In genomic region chr13:20943519-20944012, GRCh38 we compare ENCODE assay signal across 8 cellular contexts. TPM values are rescaled to one million over a fixed set of nuclear protein-coding genes. Genes with fewer than 3 reads are reported as not detected.
DNase-seq lines count a peak whose midpoint lies in the region; ATAC-seq, FAIRE-seq and TF ChIP-seq lines count a peak whose summit lies in the region.

No MANE protein-coding gene starts in this region.

- peaks cover 27 to 42% (median 35%) of the 10 kb centered on the region in 3 donors for H3K27me3 Mint-ChIP-seq in naive B cell

- peaks cover 0 to 4% of the 10 kb centered on the region in 2 donors for H3K36me3 Mint-ChIP-seq in naive B cell

- no peaks in the 10 kb centered on the region for H3K27me3 ChIP-seq in PC-9 (ENCODE audit: insufficient read depth, low read depth)
- peaks cover 0 to 6% (median 0%) of the 10 kb centered on the region in 4 donors for H3K27me3 ChIP-seq in esophagus squamous epithelium

- H3K36me3 ChIP-seq in PC-9 (ENCODE audit: low read depth) (no peaks in the 10 kb centered on the region), esophagus squamous epithelium (no peaks in the 10 kb centered on the region)

- intact Hi-C loops in PC-9 (cut with micrococcal nuclease; ENCODE audit: unreplicated experiment): loop anchor here (1.0 to 5.0 kb wide), 4 partner anchors 189 to 535 kb away; no protein-coding TSS in a partner anchor
- intact Hi-C loops in esophagus squamous epithelium (cut with DNase I): loop anchor here (5.0 to 10.0 kb wide), 4 partner anchors 121 to 531 kb away; partner anchors contain the start of genes LATS2, MRPL57 and SKA3

- no peaks in the 10 kb centered on the region for H3K9me2 ChIP-seq in PC-9 (ENCODE audit: insufficient read depth)

- FAIRE-seq in HTR-8/SVneo (lab: Jason Lieb, UNC): peak; percentile 26

- CTCF ChIA-PET in PC-9 (lab: Charles Lee): interaction anchor here (1.1 kb wide), 1 partner anchor 236 kb away, joined by 4 read pairs; no protein-coding TSS in a partner anchor

- BruUV-seq in PC-9 (replicated peaks; lab: Mats Ljungman, UMichigan): no TSS peak

- peak overlapping the region; percentile 57 for H2AFZ ChIP-seq in PC-9

- H3K27ac Mint-ChIP-seq in naive B cell: peak overlapping the region in 1 of 6 donors; percentile 94

- no peak overlapping the region for H3K4me3 ChIP-seq in PC-9
- peak overlapping the region in 1 of 4 donors; percentile 26 for H3K4me3 ChIP-seq in esophagus squamous epithelium

- WGBS in esophagus squamous epithelium, 2 donors: 4 to 25% methylated on average over 7 to 14 of the region's 14 CpGs

- H3K4me1 ChIP-seq in PC-9 (replicated peaks; ENCODE audit: insufficient read depth) (peaks cover 15% of the 10 kb centered on the region), esophagus squamous epithelium (peaks cover 0 to 42% (median 18%) of the 10 kb centered on the region in 3 donors)

- no peak for TF ChIP-seq POLR2A in esophagus squamous epithelium (IDR thresholded peaks at IDR 0.05)

- POLR2A ChIA-PET in PC-9 (lab: Charles Lee; ENCODE audit: unreplicated experiment): interaction anchor here (0.6 kb wide), 1 partner anchor 393 kb away, joined by 3 read pairs; no protein-coding TSS in a partner anchor

- peak overlapping the region; percentile 54 for H3K4me2 ChIP-seq in PC-9

- H3K9me3 Mint-ChIP-seq in naive B cell: peaks cover 0 to 2% (median 0%) of the 10 kb centered on the region in 7 donors

- TF ChIP-seq CTCF in PC-9 (conservative IDR thresholded peaks at IDR 0.05): peak; percentile 94
- peak; percentile 92 to 96 (median 94) for TF ChIP-seq CTCF in esophagus squamous epithelium (IDR thresholded peaks at IDR 0.05)

- H3K9me3 ChIP-seq in PC-9 (ENCODE audit: insufficient read depth, low read depth) (no peaks in the 10 kb centered on the region), esophagus squamous epithelium (no peaks in the 10 kb centered on the region)

- ATAC-seq in naive B cell (ENCODE audit: low read depth in 2 of 2): peak; percentile 76 to 80

- H3K27ac ChIP-seq in PC-9: no peak overlapping the region
- H3K27ac ChIP-seq in esophagus squamous epithelium: peak overlapping the region; percentile 28 to 77 (median 55)

- H3F3A ChIP-seq in PC-9 (ENCODE audit: insufficient read depth, low read depth): peaks cover 13% of the 10 kb centered on the region

- no peaks in the 10 kb centered on the region for H3K79me2 ChIP-seq in PC-9 (ENCODE audit: low read depth)

- peak; percentile 2 to 3 for DNase-seq in NCI-H187 (lab: John Stamatoyannopoulos, UW)
- no peak for DNase-seq in NCI-H187 treated with DMSO at 0.1 percent for 48 hours (lab: John Stamatoyannopoulos, UW)
- peak; percentile 71 for DNase-seq in HTR-8/SVneo (ENCODE audit: insufficient read length, low spot score)
- DNase-seq in PC-9: peak; percentile 67 to 93
- DNase-seq in activated T-cell treated with anti-CD3 and anti-CD28 coated beads, Interleukin-2, amount 50 U/mL, for 1 hour: peak; percentile 63
- peak; percentile 8 for DNase-seq in esophagus squamous epithelium (lab: John Stamatoyannopoulos, UW)
- DNase-seq in naive B cell: peak; percentile 41
- DNase-seq in stimulated activated CD8-positive, alpha-beta memory T cell treated with anti-CD3 and anti-CD28 coated beads, Interleukin-7, amount 100 ng/mL, for 24 hours (ENCODE audit: low read depth): peak; percentile 37

- H4K20me1 ChIP-seq in PC-9 (ENCODE audit: insufficient read depth): no peaks in the 10 kb centered on the region

- peak overlapping the region in 2 of 8 donors; percentile 6 to 41 for H3K4me3 Mint-ChIP-seq in naive B cell

- H3K4me1 Mint-ChIP-seq in naive B cell: peaks cover 7 to 15% (median 14%) of the 10 kb centered on the region in 3 donors

RNA-seq across cellular contexts. Expression of gene XPO4, which starts 41.0 kb away (rescaled TPM):
- 8.3 and 11.1 TPM in 2 replicates for total RNA-seq in PC-9 (2021)
- total RNA-seq in esophagus squamous epithelium: 10 to 100 TPM in 3 of 4 donors, 1 to 10 TPM in 1; 8.8 to 25.0 (median 18.6) TPM
- 10 to 100 TPM in 1 of 6 donors, 1 to 10 TPM in 5; 4.0 to 10.1 (median 6.7) TPM for polyA plus RNA-seq in naive B cell (ENCODE audit: low read depth in 6 of 6)
